ENCODE assay signal across 28 cellular contexts in genomic region chr18:41004320-41004719, GRCh38.
"Had no signal": no experiment of that assay in that cellular context is flagged by ENCODE, and none has a peak within 500 bp of the region (broad histone marks: within the 10 kb centered on the region; RNA-seq: fewer than 3 reads in every experiment).

No MANE protein-coding gene starts in this region.

- H3K36me3 ChIP-seq: brain microvascular endothelial cell, cardiac muscle cell, MG63, SJSA1 had no signal

- H3K27ac ChIP-seq: brain microvascular endothelial cell, cardiac muscle cell, SJSA1 had no signal

- H3K4me1 ChIP-seq: SJSA1 had no signal

- H3K36me3 Mint-ChIP-seq: activated naive CD4-positive, alpha-beta T cell treated with anti-CD3 and anti-CD28 coated beads, Interleukin-2, amount 10 ng/mL, durations not matched to agents 7 days and 5 days; activated naive CD8-positive, alpha-beta T cell treated with anti-CD3 and anti-CD28 coated beads for 36 hours had no signal

- H3K27me3 ChIP-seq: brain microvascular endothelial cell, cardiac muscle cell, MG63, SJSA1 had no signal

- H3K4me1 Mint-ChIP-seq: activated CD4-positive, alpha-beta memory T cell treated with anti-CD3 and anti-CD28 coated beads, Interleukin-2, amount 10 ng/mL, durations not matched to agents 7 days and 5 days; activated CD4-positive, alpha-beta T cell treated with anti-CD3 and anti-CD28 coated beads for 36 hours; activated naive CD4-positive, alpha-beta T cell treated with anti-CD3 and anti-CD28 coated beads, Interleukin-2, amount 10 ng/mL, durations not matched to agents 7 days and 5 days; activated naive CD8-positive, alpha-beta T cell treated with anti-CD3 and anti-CD28 coated beads for 36 hours; activated T-helper 17 cell treated with anti-CD3 and anti-CD28 coated beads, Interleukin-2, amount 50 U/mL, for 72 hours; T-helper 17 cell had no signal

- H3K4me3 ChIP-seq: cardiac muscle cell, MG63, SJSA1 had no signal

- H3K9me3 ChIP-seq: MG63, SJSA1 had no signal

- H3K27me3 Mint-ChIP-seq: activated CD4-positive, alpha-beta memory T cell treated with anti-CD3 and anti-CD28 coated beads, Interleukin-2, amount 10 ng/mL, durations not matched to agents 7 days and 5 days; activated CD4-positive, alpha-beta T cell treated with anti-CD3 and anti-CD28 coated beads for 36 hours; activated naive CD4-positive, alpha-beta T cell treated with anti-CD3 and anti-CD28 coated beads, Interleukin-2, amount 10 ng/mL, durations not matched to agents 7 days and 5 days; activated naive CD8-positive, alpha-beta T cell treated with anti-CD3 and anti-CD28 coated beads for 36 hours; activated T-helper 17 cell treated with anti-CD3 and anti-CD28 coated beads, Interleukin-2, amount 50 U/mL, for 72 hours; T-helper 17 cell had no signal

- DNase-seq: activated CD4-positive, alpha-beta memory T cell treated with anti-CD3 and anti-CD28 coated beads, Interleukin-2, amount 10 ng/mL, durations not matched to agents 7 days and 5 days; activated CD4-positive, alpha-beta T cell treated with anti-CD3 and anti-CD28 coated beads for 36 hours; activated CD4-positive, alpha-beta T cell treated with anti-CD3 and anti-CD28 coated beads, Interleukin-2, amount 50 U/mL, for 1 hour; activated CD4-positive, CD25-positive, alpha-beta regulatory T cell; activated gamma-delta T cell treated with Interleukin-2 at 50 U/mL for 16 hours; activated naive CD4-positive, alpha-beta T cell treated with anti-CD3 and anti-CD28 coated beads, Interleukin-2, amount 10 ng/mL, durations not matched to agents 7 days and 5 days; activated naive CD8-positive, alpha-beta T cell treated with anti-CD3 and anti-CD28 coated beads for 36 hours; activated T-cell treated with anti-CD3 and anti-CD28 coated beads for 4 hours; activated T-cell treated with anti-CD3 and anti-CD28 coated beads, Interleukin-2, amount 50 U/mL, for 48 hours; brain microvascular endothelial cell; MG63; MV-4-11; NCI-H1092 treated with DMSO at 0.1 percent for 48 hours; NCI-H1417 treated with DMSO at 0.1 percent for 48 hours; NCI-H1694; NCI-H2029; NCI-H2107; NCI-H510A treated with DMSO at 0.1 percent for 48 hours; NCI-H69; PC-3; SHP77; T-helper 17 cell; T1000 had no signal

- H3K4me3 Mint-ChIP-seq: activated CD4-positive, alpha-beta memory T cell treated with anti-CD3 and anti-CD28 coated beads, Interleukin-2, amount 10 ng/mL, durations not matched to agents 7 days and 5 days; activated CD4-positive, alpha-beta T cell treated with anti-CD3 and anti-CD28 coated beads for 36 hours; activated naive CD4-positive, alpha-beta T cell treated with anti-CD3 and anti-CD28 coated beads, Interleukin-2, amount 10 ng/mL, durations not matched to agents 7 days and 5 days; activated naive CD8-positive, alpha-beta T cell treated with anti-CD3 and anti-CD28 coated beads for 36 hours; activated T-helper 17 cell treated with anti-CD3 and anti-CD28 coated beads, Interleukin-2, amount 50 U/mL, for 72 hours; T-helper 17 cell had no signal

- H3K27ac Mint-ChIP-seq: activated CD4-positive, alpha-beta memory T cell treated with anti-CD3 and anti-CD28 coated beads, Interleukin-2, amount 10 ng/mL, durations not matched to agents 7 days and 5 days; activated CD4-positive, alpha-beta T cell treated with anti-CD3 and anti-CD28 coated beads for 36 hours; activated naive CD4-positive, alpha-beta T cell treated with anti-CD3 and anti-CD28 coated beads, Interleukin-2, amount 10 ng/mL, durations not matched to agents 7 days and 5 days; activated naive CD8-positive, alpha-beta T cell treated with anti-CD3 and anti-CD28 coated beads for 36 hours; activated T-helper 17 cell treated with anti-CD3 and anti-CD28 coated beads, Interleukin-2, amount 50 U/mL, for 72 hours; T-helper 17 cell had no signal

- ATAC-seq: activated CD4-positive, alpha-beta T cell treated with anti-CD3 and anti-CD28 coated beads for 36 hours; activated T-helper 17 cell treated with anti-CD3 and anti-CD28 coated beads, Interleukin-2, amount 50 U/mL, for 72 hours; PC-3; T-helper 17 cell had no signal

- FAIRE-seq: RCC 7860, TTC549 had no signal
